ENCODE assay signal across 19 cellular contexts in the genomic region with DNA sequence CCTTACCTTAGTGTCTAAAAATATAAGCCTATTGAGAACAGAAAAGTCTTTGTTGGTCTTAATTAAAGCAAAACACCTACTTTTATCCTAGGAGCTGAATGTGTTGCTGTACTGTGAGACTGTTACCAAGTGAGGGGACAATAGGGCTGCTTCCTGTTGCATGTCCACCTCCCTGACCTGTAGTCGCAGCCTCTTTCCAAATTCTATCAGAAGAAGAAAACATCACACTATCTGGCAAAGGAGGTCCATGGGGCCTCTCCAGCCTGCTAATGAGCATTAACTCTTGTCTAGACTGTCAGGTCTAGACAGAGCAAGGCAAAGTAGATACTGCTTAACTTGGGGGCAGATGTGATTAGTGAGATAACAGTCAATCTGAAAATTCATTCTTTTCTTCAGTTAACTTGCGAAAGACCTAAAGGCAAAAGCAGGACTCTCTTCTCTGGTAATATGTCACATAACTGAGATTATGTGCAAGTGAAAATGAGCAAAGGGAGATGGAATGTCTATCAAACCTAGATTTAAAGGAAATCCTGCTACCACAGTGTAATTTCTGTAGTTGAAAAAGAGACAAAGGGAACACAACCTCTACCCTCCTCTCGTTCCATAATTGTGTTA.
DNase-seq lines count a peak whose midpoint lies in the region; ATAC-seq and TF ChIP-seq lines count a peak whose summit lies in the region.
"Had no signal": no experiment of that assay in that cellular context is flagged by ENCODE, and none has a peak within 500 bp of the region (broad histone marks: within the 10 kb centered on the region; RNA-seq: fewer than 3 reads in every experiment).

No MANE protein-coding gene starts in this region.

- intact Hi-C loops in tibial artery (cut with DNase I; ENCODE audit: low total_unique reads): no loop called here

- H3K27me3 ChIP-seq in brain microvascular endothelial cell (replicated peaks) (no peaks in the 10 kb centered on the region), tibial artery (no peaks in the 10 kb centered on the region)
- H3K27me3 ChIP-seq: BLaER1 treated with 17β-estradiol and CSF1 and Interleukin-3, amounts not matched to agents 10 nM and 100 nM; heart left ventricle had no signal

- peak overlapping the region; percentile 79 for H3K27ac ChIP-seq in brain microvascular endothelial cell
- no peak overlapping the region for H3K27ac ChIP-seq in tibial artery
- H3K27ac ChIP-seq: BLaER1 treated with 17β-estradiol and CSF1 and Interleukin-3, amounts not matched to agents 10 nM and 100 nM; heart left ventricle; KMS-11 had no signal

- peak; percentile 9 for DNase-seq in NCI-H82 (lab: John Stamatoyannopoulos, UW)
- no peak for DNase-seq in NCI-H82 treated with DMSO at 0.1 percent for 48 hours (lab: John Stamatoyannopoulos, UW; ENCODE audit: unreplicated experiment)
- DNase-seq in brain microvascular endothelial cell: peak; percentile 22
- DNase-seq in kidney tubule cell (ENCODE audit: low spot score): peak; percentile 1
- DNase-seq in NCI-H2227 (lab: John Stamatoyannopoulos, UW; ENCODE audit: unreplicated experiment): no peak
- no peak for DNase-seq in NCI-H187 (lab: John Stamatoyannopoulos, UW)
- no peak for DNase-seq in tibial artery
- DNase-seq: activated CD4-positive, CD25-positive, alpha-beta regulatory T cell treated with anti-CD3 and anti-CD28 coated beads, Interleukin-2, amount 50 U/mL, for 72 hours; activated naive CD4-positive, alpha-beta T cell; activated T-cell treated with anti-CD3 and anti-CD28 coated beads, Interleukin-2, amount 50 U/mL, for 24 hours; amygdala; Calu3; heart left ventricle; NCI-H2029; NCI-H446; stimulated activated CD8-positive, alpha-beta memory T cell treated with anti-CD3 and anti-CD28 coated beads, Interleukin-4, amount 100 ng/mL, for 48 hours had no signal

- H3K9me3 ChIP-seq in tibial artery: no peaks in the 10 kb centered on the region
- H3K9me3 ChIP-seq: heart left ventricle had no signal

- H3K4me3 ChIP-seq in brain microvascular endothelial cell (ENCODE audit: low read depth, low read length): no peak overlapping the region
- no peak overlapping the region for H3K4me3 ChIP-seq in tibial artery
- H3K4me3 ChIP-seq: BLaER1 treated with 17β-estradiol and CSF1 and Interleukin-3, amounts not matched to agents 10 nM and 100 nM; heart left ventricle had no signal

- H3K36me3 ChIP-seq in brain microvascular endothelial cell (replicated peaks) (no peaks in the 10 kb centered on the region), tibial artery (no peaks in the 10 kb centered on the region)
- H3K36me3 ChIP-seq: BLaER1 treated with 17β-estradiol and CSF1 and Interleukin-3, amounts not matched to agents 10 nM and 100 nM; heart left ventricle had no signal

- no peak for ATAC-seq in GM18520 (IDR thresholded peaks at IDR 0.05; ENCODE audit: unreplicated experiment)

- TF ChIP-seq CTCF in brain microvascular endothelial cell (IDR thresholded peaks at IDR 0.05; ENCODE audit: low read depth, low read length, missing control alignments) (no peak), tibial artery (IDR thresholded peaks at IDR 0.05) (no peak)

- in situ Hi-C loops in brain microvascular endothelial cell (cut with HindIII; ENCODE audit: low pct_ligation_motif_present, low sequenced_read_pairs): no loop called here

- H3K4me1 ChIP-seq in tibial artery: no peaks in the 10 kb centered on the region
- H3K4me1 ChIP-seq: BLaER1 treated with 17β-estradiol and CSF1 and Interleukin-3, amounts not matched to agents 10 nM and 100 nM had no signal

Comparison
In these comparisons a context has a peak if more than half of its experiments do, and no peak if none do; other contexts are left out.
1. DNase-seq: peak in NCI-H82 (single experiment), brain microvascular endothelial cell (single experiment) and kidney tubule cell (single experiment); none in NCI-H82 treated with DMSO at 0.1 percent for 48 hours (single experiment), NCI-H2227 (single experiment), NCI-H187 (0 of 2) and tibial artery (0 of 2).